8 cellular contexts compared by ENCODE assay signal in the genomic region with DNA sequence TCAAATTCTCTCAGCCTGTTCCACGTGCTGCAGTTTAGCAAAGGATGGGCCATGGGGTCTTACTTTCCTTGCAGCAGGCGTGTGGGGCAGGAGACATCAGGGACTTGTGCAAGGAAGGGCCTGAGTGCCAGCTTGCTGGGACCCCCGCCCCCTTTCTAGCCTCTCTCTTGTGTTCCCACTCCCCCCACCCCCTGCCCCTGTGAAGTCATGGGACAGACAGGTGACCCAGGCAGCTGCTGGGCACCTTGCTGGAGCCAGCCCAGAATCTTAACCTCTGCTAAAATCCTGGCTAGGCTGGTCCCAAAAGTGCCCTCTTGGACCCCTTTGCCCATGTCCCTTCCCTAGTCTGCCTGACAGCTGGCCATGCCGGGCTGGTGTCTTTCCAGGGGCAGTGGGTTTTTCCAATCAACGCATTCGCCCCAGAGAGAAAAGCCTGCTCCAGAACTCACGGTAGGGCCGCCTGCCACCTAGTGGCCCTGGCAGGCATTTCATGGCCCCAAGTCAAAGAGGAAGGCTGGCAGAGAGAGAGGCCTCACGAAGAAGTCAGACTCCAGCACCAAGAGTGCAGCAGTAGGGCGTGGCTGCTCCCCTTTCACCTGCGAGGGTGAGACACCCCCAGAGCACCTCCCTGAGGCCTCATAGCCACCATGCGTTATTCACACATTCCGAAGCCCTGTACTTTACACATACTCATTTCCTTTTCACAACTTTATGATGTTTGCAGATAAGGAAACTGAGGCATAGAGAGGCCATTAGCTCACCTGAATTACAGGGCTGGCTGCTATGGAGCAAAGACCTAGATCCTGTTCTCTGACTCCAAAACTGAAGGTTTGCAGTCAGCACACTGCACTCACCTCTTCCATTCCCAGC.
A peak's percentile ranks its signal among the peaks of the same experiment; 100 is the strongest.
DNase-seq lines count a peak whose midpoint lies in the region; ATAC-seq and TF ChIP-seq lines count a peak whose summit lies in the region.

No MANE protein-coding gene starts in this region.

- H3K36me3 ChIP-seq in duodenal mucosa (ENCODE audit: control insufficient read depth in 1 of 2, insufficient read depth in 2 of 2, low read length in 2 of 2) (peaks cover 3 to 53% of the 10 kb centered on the region in 2 donors), lung (ENCODE audit: control insufficient read depth in 2 of 2, insufficient read depth in 2 of 2, low read length in 2 of 2) (peaks cover 0 to 47% of the 10 kb centered on the region in 2 donors)

- H3K9ac ChIP-seq in duodenal mucosa (ENCODE audit: low read depth in 1 of 2, low read length in 2 of 2): peak overlapping the region; percentile 28 to 44

- H3K27ac ChIP-seq in AG04450 (ENCODE audit: low read depth, low read length) (peak overlapping the region; percentile 21), duodenal mucosa (ENCODE audit: low read depth, low read length) (no peak overlapping the region), lung (ENCODE audit: low read depth in 1 of 2, low read length in 1 of 2) (no peak overlapping the region)

- no peaks in the 10 kb centered on the region for H3K27me3 Mint-ChIP-seq in activated CD4-positive, alpha-beta memory T cell treated with anti-CD3 and anti-CD28 coated beads, Interleukin-2, amount 10 ng/mL, durations not matched to agents 7 days and 5 days

- CTCF ChIA-PET in AG04450 (lab: Charles Lee): interaction anchor here (0.6 to 3.6 kb wide), 21 partner anchors 9 to 522 kb away, joined by 3 to 15 read pairs (median 5); no protein-coding TSS in a partner anchor
- CTCF ChIA-PET in activated CD4-positive, alpha-beta memory T cell treated with anti-CD3 and anti-CD28 coated beads, Interleukin-2, amount 10 ng/mL, durations not matched to agents 7 days and 5 days (lab: Charles Lee): interaction anchor here (0.5 to 2.2 kb wide), 19 partner anchors 8 to 714 kb away, joined by 3 to 9 read pairs (median 3); no protein-coding TSS in a partner anchor

- no peaks in the 10 kb centered on the region; the same call in none of the 2 replicates for H3K9me3 ChIP-seq in AG04450 (ENCODE audit: control insufficient read depth, insufficient read depth, low read length)
- H3K9me3 ChIP-seq in duodenal mucosa (ENCODE audit: control insufficient read depth in 1 of 2, low read length in 2 of 2): no peaks in the 10 kb centered on the region
- no peaks in the 10 kb centered on the region for H3K9me3 ChIP-seq in lung (ENCODE audit: control insufficient read depth in 2 of 2, insufficient read depth in 1 of 2, low read length in 1 of 2)

- ATAC-seq in lung (ENCODE audit: insufficient read depth, low FRiP score) (peak; percentile 81), HG02642 (IDR thresholded peaks at IDR 0.05; ENCODE audit: poor library complexity, unreplicated experiment) (no peak)

- H3K36me3 Mint-ChIP-seq in activated CD4-positive, alpha-beta memory T cell treated with anti-CD3 and anti-CD28 coated beads, Interleukin-2, amount 10 ng/mL, durations not matched to agents 7 days and 5 days (ENCODE audit: low read depth): peaks cover 49% of the 10 kb centered on the region

- H3K4me3 Mint-ChIP-seq in activated CD4-positive, alpha-beta memory T cell treated with anti-CD3 and anti-CD28 coated beads, Interleukin-2, amount 10 ng/mL, durations not matched to agents 7 days and 5 days: no peak overlapping the region

- POLR2A ChIA-PET in AG04450 (lab: Yijun Ruan, JAX): no interaction called here
- POLR2A ChIA-PET in activated CD4-positive, alpha-beta memory T cell treated with anti-CD3 and anti-CD28 coated beads, Interleukin-2, amount 10 ng/mL, durations not matched to agents 7 days and 5 days (lab: Charles Lee): interaction anchor here (0.8 to 1.1 kb wide), 2 partner anchors 18 to 118 kb away, joined by 3 read pairs; no protein-coding TSS in a partner anchor

- WGBS in lung, 2 donors: 33 to 36% methylated on average over 13 of the region's 13 CpGs

- TF ChIP-seq CTCF in AG04450 (IDR thresholded peaks at IDR 0.05; ENCODE audit: low read depth, low read length) (peak; percentile 98), lung (IDR thresholded peaks at IDR 0.05; ENCODE audit: control extremely low read depth, extremely low read depth) (peak; percentile 95)

- no peaks in the 10 kb centered on the region for H3K27me3 ChIP-seq in AG04450 (ENCODE audit: control insufficient read depth, insufficient read depth, low read length)
- H3K27me3 ChIP-seq in duodenal mucosa (ENCODE audit: control insufficient read depth in 1 of 2, insufficient read depth in 2 of 2, low read length in 2 of 2): no peaks in the 10 kb centered on the region
- no peaks in the 10 kb centered on the region for H3K27me3 ChIP-seq in lung (ENCODE audit: control insufficient read depth, insufficient read depth)

- H3K4me1 ChIP-seq in duodenal mucosa (ENCODE audit: control insufficient read depth in 1 of 2, insufficient read depth in 2 of 2, low read length in 2 of 2) (peaks cover 3 to 10% of the 10 kb centered on the region in 2 donors), lung (ENCODE audit: control insufficient read depth in 2 of 2, insufficient read depth in 2 of 2, low read length in 2 of 2) (no peaks in the 10 kb centered on the region)

- no peaks in the 10 kb centered on the region for H3K9me3 Mint-ChIP-seq in activated CD4-positive, alpha-beta memory T cell treated with anti-CD3 and anti-CD28 coated beads, Interleukin-2, amount 10 ng/mL, durations not matched to agents 7 days and 5 days

- no peak overlapping the region for H3K27ac Mint-ChIP-seq in activated CD4-positive, alpha-beta memory T cell treated with anti-CD3 and anti-CD28 coated beads, Interleukin-2, amount 10 ng/mL, durations not matched to agents 7 days and 5 days

- DNase-seq in AG04450 (ENCODE audit: low read depth, low spot score) (peak; percentile 45), H4 (ENCODE audit: low spot score) (peak; percentile 44), NCI-H69 (lab: John Stamatoyannopoulos, UW) (peak; percentile 72), lung (ENCODE audit: low spot score) (peak; percentile 79)
- DNase-seq in activated CD4-positive, alpha-beta memory T cell treated with anti-CD3 and anti-CD28 coated beads, Interleukin-2, amount 10 ng/mL, durations not matched to agents 7 days and 5 days: peak; percentile 79
- peak; percentile 46 for DNase-seq in stimulated activated CD8-positive, alpha-beta memory T cell treated with anti-CD3 and anti-CD28 coated beads, Interleukin-15, amount 100 ng/mL, for 4 hours (ENCODE audit: low read depth in 2 of 2)

- peaks cover 27% of the 10 kb centered on the region for H3K4me1 Mint-ChIP-seq in activated CD4-positive, alpha-beta memory T cell treated with anti-CD3 and anti-CD28 coated beads, Interleukin-2, amount 10 ng/mL, durations not matched to agents 7 days and 5 days

- H3K4me3 ChIP-seq in AG04450 (ENCODE audit: low read depth, low read length): no peak overlapping the region
- H3K4me3 ChIP-seq in duodenal mucosa (ENCODE audit: low read depth in 1 of 2, low read length in 2 of 2): no peak overlapping the region
- H3K4me3 ChIP-seq in lung: no peak overlapping the region
